ENCODE assay signal across 11 cellular contexts in the genomic region with DNA sequence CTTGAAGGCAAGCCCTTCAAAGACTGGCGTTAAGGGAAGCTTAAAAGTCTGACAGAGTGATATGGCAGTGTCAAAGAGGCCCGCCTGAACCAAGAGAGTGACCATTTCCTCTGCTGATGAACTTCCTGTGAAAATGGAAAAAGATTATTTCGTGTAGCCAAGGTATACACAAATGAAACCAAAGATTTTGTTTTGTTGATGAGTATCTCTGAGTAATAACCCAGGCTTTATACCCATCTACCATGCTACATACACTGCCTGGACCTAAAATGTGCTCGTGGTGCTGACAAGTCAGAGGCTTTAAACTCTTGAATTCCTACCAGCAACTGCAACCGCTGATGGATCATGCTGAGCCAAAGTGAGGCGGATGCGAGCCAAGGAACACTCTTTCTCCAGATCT.
"Had no signal": no experiment of that assay in that cellular context is flagged by ENCODE, and none has a peak within 500 bp of the region (broad histone marks: within the 10 kb centered on the region; RNA-seq: fewer than 3 reads in every experiment).

No MANE protein-coding gene starts in this region.

- DNase-seq: activated T-cell treated with anti-CD3 and anti-CD28 coated beads, Interleukin-2, amount 50 U/mL, for 1 hour; glutamatergic neuron; mesendoderm; occipital lobe; SHP77; stimulated activated CD4-positive, alpha-beta T cell treated with anti-CD3 and anti-CD28 coated beads, Interleukin-12 subunit alpha, Interleukin-12 subunit beta, amount 100 ng/mL, for 4 hours; uterus had no signal

- H3K36me3 ChIP-seq: uterus had no signal

- H3K9me3 ChIP-seq: uterus had no signal

- H3K27ac Mint-ChIP-seq: nephron, progenitor cell of endocrine pancreas had no signal

- H3K27me3 ChIP-seq: uterus had no signal

- H3K4me3 ChIP-seq: uterus had no signal

- H3K27me3 Mint-ChIP-seq: central memory CD8-positive, alpha-beta T cell; progenitor cell of endocrine pancreas had no signal

- ATAC-seq: sciatic nerve had no signal

- H3K4me1 ChIP-seq: uterus had no signal

- H3K4me1 Mint-ChIP-seq: central memory CD8-positive, alpha-beta T cell had no signal

- H3K4me3 Mint-ChIP-seq: central memory CD8-positive, alpha-beta T cell; nephron had no signal

- H3K9me3 Mint-ChIP-seq: central memory CD8-positive, alpha-beta T cell; nephron had no signal

- H3K27ac ChIP-seq: uterus had no signal
